ENCODE assay signal across 8 cellular contexts in the genomic region with DNA sequence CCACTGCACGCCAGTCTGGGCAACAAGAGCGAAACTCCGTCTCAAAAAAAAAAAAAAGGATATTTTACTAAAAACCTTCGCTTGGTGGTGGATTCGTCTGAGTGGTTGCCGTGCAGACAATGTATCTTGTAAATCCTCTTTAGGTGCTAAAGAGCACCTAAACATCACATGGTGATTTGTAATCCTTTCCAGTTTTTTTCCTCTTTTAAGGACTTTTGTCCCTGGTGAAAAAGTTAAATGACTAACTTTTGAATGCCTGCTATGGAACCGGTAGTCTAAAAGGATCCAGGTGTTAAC. TPM values are rescaled to one million over a fixed set of nuclear protein-coding genes. Genes with fewer than 3 reads are reported as not detected.
A peak's percentile ranks its signal among the peaks of the same experiment; 100 is the strongest.
DNase-seq lines count a peak whose midpoint lies in the region; ATAC-seq, FAIRE-seq and TF ChIP-seq lines count a peak whose summit lies in the region.

No MANE protein-coding gene starts in this region.

- POLR2A ChIA-PET in activated CD4-positive, alpha-beta memory T cell treated with anti-CD3 and anti-CD28 coated beads for 36 hours (lab: Charles Lee), result interaction anchor here (1.4 kb wide), 1 partner anchor 9 kb away, joined by 3 read pairs; a partner anchor contains a TSS

- no peaks in the 10 kb centered on the region for H3K36me3 ChIP-seq in kidney (ENCODE audit: control insufficient read depth in 1 of 2, insufficient read depth in 2 of 2, low read length in 2 of 2)

- H3K27me3 Mint-ChIP-seq in activated CD8-positive, alpha-beta memory T cell treated with anti-CD3 and anti-CD28 coated beads, Interleukin-2, amount 10 ng/mL, durations not matched to agents 7 days and 5 days, result no peaks in the 10 kb centered on the region
- H3K27me3 Mint-ChIP-seq in activated CD4-positive, alpha-beta memory T cell treated with anti-CD3 and anti-CD28 coated beads for 36 hours, result peaks cover 1% of the 10 kb centered on the region

- peak overlapping the region; percentile 91 for H3K27ac Mint-ChIP-seq in activated CD8-positive, alpha-beta memory T cell treated with anti-CD3 and anti-CD28 coated beads, Interleukin-2, amount 10 ng/mL, durations not matched to agents 7 days and 5 days
- H3K27ac Mint-ChIP-seq in activated CD4-positive, alpha-beta memory T cell treated with anti-CD3 and anti-CD28 coated beads for 36 hours, result peak overlapping the region; percentile 77

- H3K27ac ChIP-seq in kidney (ENCODE audit: low read depth in 2 of 2, low read length in 2 of 2), result peak overlapping the region; percentile 78 to 95
- peak overlapping the region; percentile 76 for H3K27ac ChIP-seq in temporal lobe (ENCODE audit: low read depth, low read length)

- H3K36me3 Mint-ChIP-seq in activated CD8-positive, alpha-beta memory T cell treated with anti-CD3 and anti-CD28 coated beads, Interleukin-2, amount 10 ng/mL, durations not matched to agents 7 days and 5 days, result peaks cover 14% of the 10 kb centered on the region
- H3K36me3 Mint-ChIP-seq in activated CD4-positive, alpha-beta memory T cell treated with anti-CD3 and anti-CD28 coated beads for 36 hours, result peaks cover 11% of the 10 kb centered on the region

- no peak for ATAC-seq in activated CD8-positive, alpha-beta memory T cell treated with anti-CD3 and anti-CD28 coated beads, Interleukin-2, amount 10 ng/mL, durations not matched to agents 7 days and 5 days
- ATAC-seq in left colon, result no peak
- no peak for ATAC-seq in GM21786 (IDR thresholded peaks at IDR 0.05; ENCODE audit: unreplicated experiment)
- ATAC-seq in GM21717 (IDR thresholded peaks at IDR 0.05; ENCODE audit: unreplicated experiment), result no peak

- peaks cover 0 to 8% of the 10 kb centered on the region in 2 donors for H3K4me1 ChIP-seq in kidney (ENCODE audit: control insufficient read depth in 1 of 2, insufficient read depth in 1 of 2, low read depth in 1 of 2, low read length in 2 of 2)

- H3K9ac ChIP-seq in kidney (ENCODE audit: low read length in 2 of 2), result peak overlapping the region; percentile 55 to 73

- peak overlapping the region; percentile 60 to 90 for H3K4me3 ChIP-seq in kidney (ENCODE audit: low read length in 2 of 2)

- H3K4me3 Mint-ChIP-seq in activated CD8-positive, alpha-beta memory T cell treated with anti-CD3 and anti-CD28 coated beads, Interleukin-2, amount 10 ng/mL, durations not matched to agents 7 days and 5 days, result peak overlapping the region; percentile 94
- peak overlapping the region; percentile 84 for H3K4me3 Mint-ChIP-seq in activated CD4-positive, alpha-beta memory T cell treated with anti-CD3 and anti-CD28 coated beads for 36 hours

- peaks cover 41% of the 10 kb centered on the region for H3K4me1 Mint-ChIP-seq in activated CD8-positive, alpha-beta memory T cell treated with anti-CD3 and anti-CD28 coated beads, Interleukin-2, amount 10 ng/mL, durations not matched to agents 7 days and 5 days
- H3K4me1 Mint-ChIP-seq in activated CD4-positive, alpha-beta memory T cell treated with anti-CD3 and anti-CD28 coated beads for 36 hours (ENCODE audit: low read depth), result peaks cover 30% of the 10 kb centered on the region

- CTCF ChIA-PET in activated CD8-positive, alpha-beta memory T cell treated with anti-CD3 and anti-CD28 coated beads, Interleukin-2, amount 10 ng/mL, durations not matched to agents 7 days and 5 days (lab: Charles Lee), result interaction anchor here (1.7 kb wide), 1 partner anchor 45 kb away, joined by 8 read pairs; no protein-coding TSS in a partner anchor
- CTCF ChIA-PET in activated CD4-positive, alpha-beta memory T cell treated with anti-CD3 and anti-CD28 coated beads for 36 hours (lab: Charles Lee), result no interaction called here

- no peaks in the 10 kb centered on the region for H3K9me3 ChIP-seq in kidney (ENCODE audit: control insufficient read depth in 1 of 2, low read length in 2 of 2)

- H3K9me3 Mint-ChIP-seq in activated CD8-positive, alpha-beta memory T cell treated with anti-CD3 and anti-CD28 coated beads, Interleukin-2, amount 10 ng/mL, durations not matched to agents 7 days and 5 days (ENCODE audit: low read depth), result no peaks in the 10 kb centered on the region
- H3K9me3 Mint-ChIP-seq in activated CD4-positive, alpha-beta memory T cell treated with anti-CD3 and anti-CD28 coated beads for 36 hours, result no peaks in the 10 kb centered on the region

- TF ChIP-seq CTCF in kidney (IDR thresholded peaks at IDR 0.05; ENCODE audit: borderline replicate concordance, extremely low read depth, insufficient read depth), result no peak

- no peak for DNase-seq in activated CD8-positive, alpha-beta memory T cell treated with anti-CD3 and anti-CD28 coated beads, Interleukin-2, amount 10 ng/mL, durations not matched to agents 7 days and 5 days
- DNase-seq in activated CD8-positive, alpha-beta memory T cell treated with anti-CD3 and anti-CD28 coated beads, Interleukin-2, amount 50 U/mL, for 48 hours, result no peak
- no peak for DNase-seq in activated CD4-positive, alpha-beta memory T cell treated with anti-CD3 and anti-CD28 coated beads for 36 hours
- DNase-seq in kidney (no peak), left colon (no peak)

- no peak for FAIRE-seq in kidney (lab: Jason Lieb, UNC)

- intact Hi-C loops in activated CD4-positive, alpha-beta memory T cell treated with anti-CD3 and anti-CD28 coated beads for 36 hours (cut with micrococcal nuclease), result loop anchor here (2.0 to 5.0 kb wide), 5 partner anchors 102 to 315 kb away; a partner anchor contains a TSS
- intact Hi-C loops in kidney (cut with DNase I) (no loop called here), left colon (cut with DNase I, micrococcal nuclease) (no loop called here)

RNA-seq across cellular contexts. Expression of a gene that starts 0.8 kb away (rescaled TPM):
- total RNA-seq in activated CD8-positive, alpha-beta memory T cell treated with anti-CD3 and anti-CD28 coated beads, Interleukin-2, amount 10 ng/mL, durations not matched to agents 7 days and 5 days, result 10 to 100 TPM; 35.7 to 49.7 TPM
- 10 to 100 TPM; 31.1 to 32.3 TPM for total RNA-seq in activated CD4-positive, alpha-beta memory T cell treated with anti-CD3 and anti-CD28 coated beads for 36 hours
- total RNA-seq in kidney, result 46.0 TPM
- 13.0 TPM for polyA plus RNA-seq in kidney (ENCODE audit: insufficient read depth, low read depth, low replicate concordance)
- 20.4 TPM for total RNA-seq in temporal lobe
- total RNA-seq in left colon, result 10 to 100 TPM; 36.9 to 43.1 TPM

RNA-seq across cellular contexts. Expression of a gene that starts 9.8 kb away (rescaled TPM):
- total RNA-seq in activated CD8-positive, alpha-beta memory T cell treated with anti-CD3 and anti-CD28 coated beads, Interleukin-2, amount 10 ng/mL, durations not matched to agents 7 days and 5 days, result not detected
- not detected for total RNA-seq in activated CD4-positive, alpha-beta memory T cell treated with anti-CD3 and anti-CD28 coated beads for 36 hours
- total RNA-seq in kidney, result not detected
- polyA plus RNA-seq in kidney (ENCODE audit: insufficient read depth, low read depth, low replicate concordance), result not detected
- total RNA-seq in temporal lobe, result not detected
- not detected for total RNA-seq in left colon

RNA-seq across cellular contexts. Expression of a gene that starts 49.0 kb away (rescaled TPM):
- total RNA-seq in activated CD8-positive, alpha-beta memory T cell treated with anti-CD3 and anti-CD28 coated beads, Interleukin-2, amount 10 ng/mL, durations not matched to agents 7 days and 5 days, result 10 to 100 TPM; 61.5 to 67.6 TPM
- 10 to 100 TPM; 42.3 to 50.0 TPM for total RNA-seq in activated CD4-positive, alpha-beta memory T cell treated with anti-CD3 and anti-CD28 coated beads for 36 hours
- total RNA-seq in kidney (51.6 TPM), temporal lobe (39.8 TPM), left colon (10 to 100 TPM; 35.7 to 38.9 TPM)
- 12.1 TPM for polyA plus RNA-seq in kidney (ENCODE audit: insufficient read depth, low read depth, low replicate concordance)
